Comparison of ENCODE assay signal across 19 cellular contexts in the genomic region with DNA sequence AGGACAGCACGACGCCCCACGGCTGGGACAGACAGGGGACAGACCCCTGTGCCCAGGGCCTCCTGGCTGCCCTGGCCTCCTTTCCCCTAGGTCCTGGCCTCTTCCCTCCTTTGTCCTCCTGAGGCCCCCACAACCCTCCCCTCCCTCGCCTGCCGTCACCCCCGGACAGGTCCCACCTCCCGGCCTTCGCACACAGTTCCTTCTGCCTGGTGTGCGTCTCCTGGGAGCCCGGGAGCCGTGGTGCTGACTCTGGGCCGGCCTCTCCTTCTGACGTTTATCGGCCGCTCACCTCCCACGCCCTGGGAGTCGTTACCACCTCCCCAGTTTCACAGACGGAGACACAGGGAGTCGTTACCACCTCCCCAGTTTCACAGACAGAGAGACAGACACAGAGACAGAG. TPM values are rescaled to one million over a fixed set of nuclear protein-coding genes. Genes with fewer than 3 reads are reported as not detected.
DNase-seq lines count a peak whose midpoint lies in the region; ATAC-seq, FAIRE-seq and TF ChIP-seq lines count a peak whose summit lies in the region.
"Had no signal": no experiment of that assay in that cellular context is flagged by ENCODE, and none has a peak within 500 bp of the region (broad histone marks: within the 10 kb centered on the region; RNA-seq: fewer than 3 reads in every experiment).

No MANE protein-coding gene starts in this region.

- CTCF ChIA-PET in A549 (lab: Yijun Ruan, JAX): interaction anchor here (0.7 to 9.3 kb wide), 6 partner anchors 8 to 255 kb away, joined by 3 to 71 read pairs (median 4); no protein-coding TSS in a partner anchor

- TF ChIP-seq RAD21 in A549 (conservative IDR thresholded peaks at IDR 0.05 in 1 of 2, IDR thresholded peaks at IDR 0.05 in 1 of 2): no peak

- H3K27me3 Mint-ChIP-seq in activated T-cell treated with anti-CD3 and anti-CD28 coated beads, Interleukin-2, amount 50 U/mL, for 4 hours (ENCODE audit: low read depth): no peaks in the 10 kb centered on the region
- H3K27me3 Mint-ChIP-seq: activated T-helper 17 cell treated with anti-CD3 and anti-CD28 coated beads, Interleukin-2, amount 50 U/mL, for 72 hours; CD4-positive, CD25-positive, alpha-beta regulatory T cell; central memory CD8-positive, alpha-beta T cell; effector memory CD8-positive, alpha-beta T cell had no signal

- 94% methylated on average over 18 of the region's 19 CpGs for WGBS in A549 (ENCODE audit: missing lambda C conversion rate)

- H3K4me3 ChIP-seq in A549 (no peak overlapping the region), SJSA1 (peak overlapping the region; percentile 55), neuron (ENCODE audit: low read length) (peak overlapping the region; percentile 40)

- H3K36me3 ChIP-seq in SJSA1 (peaks cover 50% of the 10 kb centered on the region), neuron (ENCODE audit: insufficient read depth, low read length) (no peaks in the 10 kb centered on the region)
- H3K36me3 ChIP-seq: HAP-1 had no signal

- no peak for TF ChIP-seq CTCF in A549 (IDR thresholded peaks at IDR 0.05)

- peaks cover 2% of the 10 kb centered on the region for H3K4me1 Mint-ChIP-seq in activated T-cell treated with anti-CD3 and anti-CD28 coated beads, Interleukin-2, amount 50 U/mL, for 4 hours (ENCODE audit: low read depth)
- H3K4me1 Mint-ChIP-seq: CD4-positive, CD25-positive, alpha-beta regulatory T cell had no signal

- no peak for TF ChIP-seq EP300 in A549 (IDR thresholded peaks at IDR 0.05)

- H3K4me3 Mint-ChIP-seq in activated T-cell treated with anti-CD3 and anti-CD28 coated beads, Interleukin-2, amount 50 U/mL, for 4 hours: no peak overlapping the region
- H3K4me3 Mint-ChIP-seq: activated T-helper 17 cell treated with anti-CD3 and anti-CD28 coated beads, Interleukin-2, amount 50 U/mL, for 72 hours; CD4-positive, CD25-positive, alpha-beta regulatory T cell; central memory CD8-positive, alpha-beta T cell; effector memory CD8-positive, alpha-beta T cell; stimulated activated naive B cell treated with anti-CD40 and anti-IgM and Interleukin-4, amounts not matched to agents 10 μg/mL and 1 μg/mL and 100 μg/mL, for 72 hours had no signal

- H3K9me3 ChIP-seq in A549 (no peaks in the 10 kb centered on the region), SJSA1 (replicated peaks) (no peaks in the 10 kb centered on the region), neuron (ENCODE audit: low read length) (no peaks in the 10 kb centered on the region)
- H3K9me3 ChIP-seq: HAP-1 had no signal

- H3K36me3 Mint-ChIP-seq in activated T-cell treated with anti-CD3 and anti-CD28 coated beads, Interleukin-2, amount 50 U/mL, for 4 hours (ENCODE audit: insufficient read depth): no peaks in the 10 kb centered on the region
- H3K36me3 Mint-ChIP-seq: CD4-positive, CD25-positive, alpha-beta regulatory T cell; stimulated activated naive B cell treated with anti-CD40 and anti-IgM and Interleukin-4, amounts not matched to agents 10 μg/mL and 1 μg/mL and 100 μg/mL, for 72 hours had no signal

- H3K27me3 ChIP-seq in SJSA1 (replicated peaks): no peaks in the 10 kb centered on the region
- H3K27me3 ChIP-seq in neuron (ENCODE audit: insufficient read depth, low read length): no peaks in the 10 kb centered on the region

- FAIRE-seq in A549 (lab: Jason Lieb, UNC): no peak
- FAIRE-seq: GM18507 had no signal

- H3K27ac ChIP-seq in A549 (peak overlapping the region; percentile 75), SJSA1 (peak overlapping the region; percentile 83)

- H3K4me2 ChIP-seq in A549: peak overlapping the region; percentile 63

- intact Hi-C loops in left ventricle myocardium superior (cut with micrococcal nuclease): no loop called here

- H3K4me1 ChIP-seq in A549 (peaks cover 67% of the 10 kb centered on the region), SJSA1 (replicated peaks) (peaks cover 81% of the 10 kb centered on the region), neuron (ENCODE audit: insufficient read depth, low read length) (peaks cover 53% of the 10 kb centered on the region)

- ATAC-seq in A549 (no peak), left ventricle myocardium superior (no peak), GM18517 (IDR thresholded peaks at IDR 0.05; ENCODE audit: unreplicated experiment) (no peak)
- ATAC-seq in activated T-cell treated with anti-CD3 and anti-CD28 coated beads, Interleukin-2, amount 50 U/mL, for 4 hours: no peak
- ATAC-seq: activated T-helper 17 cell treated with anti-CD3 and anti-CD28 coated beads, Interleukin-2, amount 50 U/mL, for 72 hours; effector memory CD8-positive, alpha-beta T cell; stimulated activated naive B cell treated with anti-CD40 and anti-IgM and Interleukin-4, amounts not matched to agents 10 μg/mL and 1 μg/mL and 100 μg/mL, for 72 hours had no signal

- no peak overlapping the region for H2AFZ ChIP-seq in neuron (ENCODE audit: low read depth, low read length)

- POLR2A ChIA-PET in A549 (lab: Yijun Ruan, JAX): no interaction called here

- DNase-seq in A549 (ENCODE audit: low read depth in 1 of 2, low spot score in 1 of 2) (no peak), SJSA1 (ENCODE audit: low read depth in 1 of 2, low spot score in 2 of 2) (no peak), left ventricle myocardium superior (peak; percentile 56), NCI-H748 treated with DMSO at 0.1 percent for 48 hours (lab: John Stamatoyannopoulos, UW) (no peak)
- DNase-seq in activated T-cell treated with anti-CD3 and anti-CD28 coated beads, Interleukin-2, amount 50 U/mL, for 4 hours: no peak
- DNase-seq in effector CD8-positive, alpha-beta T cell (lab: John Stamatoyannopoulos, UW): no peak
- DNase-seq: activated CD8-positive, alpha-beta memory T cell treated with anti-CD3 and anti-CD28 coated beads for 24 hours; CD4-positive, CD25-positive, alpha-beta regulatory T cell; DMS79; effector memory CD8-positive, alpha-beta T cell; NCI-H1694; NCI-H446 treated with DMSO at 0.1 percent for 48 hours; stimulated activated naive B cell treated with anti-CD40 and anti-IgM and Interleukin-4, amounts not matched to agents 10 μg/mL and 1 μg/mL and 100 μg/mL, for 72 hours had no signal

- no peaks in the 10 kb centered on the region for H3K9me3 Mint-ChIP-seq in activated T-cell treated with anti-CD3 and anti-CD28 coated beads, Interleukin-2, amount 50 U/mL, for 4 hours
- H3K9me3 Mint-ChIP-seq: CD4-positive, CD25-positive, alpha-beta regulatory T cell; central memory CD8-positive, alpha-beta T cell; effector memory CD8-positive, alpha-beta T cell; stimulated activated naive B cell treated with anti-CD40 and anti-IgM and Interleukin-4, amounts not matched to agents 10 μg/mL and 1 μg/mL and 100 μg/mL, for 72 hours had no signal

- TF ChIP-seq POLR2A in A549 (IDR thresholded peaks at IDR 0.05; ENCODE audit: low read length): no peak

TF ChIP-seq in A549, 52 proteins besides CTCF, POLR2A, EP300 and RAD21 (continues in another document):
- TF ChIP-seq ELK1 (IDR thresholded peaks at IDR 0.05; ENCODE audit: low read depth, low read length) (no peak), ESRRA (IDR thresholded peaks at IDR 0.05; ENCODE audit: borderline replicate concordance, low read length) (no peak), RARB (CRISPR knock-in tag; IDR thresholded peaks at IDR 0.05) (no peak)
- TF ChIP-seq, protein P1, sequence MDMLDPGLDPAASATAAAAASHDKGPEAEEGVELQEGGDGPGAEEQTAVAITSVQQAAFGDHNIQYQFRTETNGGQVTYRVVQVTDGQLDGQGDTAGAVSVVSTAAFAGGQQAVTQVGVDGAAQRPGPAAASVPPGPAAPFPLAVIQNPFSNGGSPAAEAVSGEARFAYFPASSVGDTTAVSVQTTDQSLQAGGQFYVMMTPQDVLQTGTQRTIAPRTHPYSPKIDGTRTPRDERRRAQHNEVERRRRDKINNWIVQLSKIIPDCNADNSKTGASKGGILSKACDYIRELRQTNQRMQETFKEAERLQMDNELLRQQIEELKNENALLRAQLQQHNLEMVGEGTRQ (IDR thresholded peaks at IDR 0.05): no peak

RNA-seq across cellular contexts. Expression of gene NOTCH1, which starts 25.1 kb away (rescaled TPM):
- 0.88 and 1.2 TPM in 2 replicates for polyA plus RNA-seq in A549 (2011; rRNA removed)
- 2.6 and 3.9 TPM in 2 replicates for polyA plus RNA-seq in A549 (2012; cell fraction: cytosol; rRNA removed)
- 15.6 and 21.6 TPM in 2 replicates for polyA plus RNA-seq in A549 (2012; cell fraction: nucleus; rRNA removed)
- polyA plus RNA-seq in A549 (2017; fragmentation: RNase III; extraction: RNeasy Plus Mini Kit Qiagen cat#74134 plus additional on column Dnase treatment): 4.6 to 6.4 TPM (median 5.7 TPM) in 3 replicates
- 1.7 and 2.4 TPM in 2 replicates for polyA minus RNA-seq in A549 (2011; rRNA and poly(A)+ RNA removed)
- 6.0 and 8.0 TPM in 2 replicates for total RNA-seq in SJSA1 (2014; rRNA removed; shearing (Covaris generic))
- 15.4 TPM for total RNA-seq in left ventricle myocardium superior
- total RNA-seq in activated T-cell treated with anti-CD3 and anti-CD28 coated beads, Interleukin-2, amount 50 U/mL, for 4 hours: 100 to 1,000 TPM; 124 to 128 (median 125) TPM
